23 cellular contexts compared by ENCODE assay signal in the genomic region with DNA sequence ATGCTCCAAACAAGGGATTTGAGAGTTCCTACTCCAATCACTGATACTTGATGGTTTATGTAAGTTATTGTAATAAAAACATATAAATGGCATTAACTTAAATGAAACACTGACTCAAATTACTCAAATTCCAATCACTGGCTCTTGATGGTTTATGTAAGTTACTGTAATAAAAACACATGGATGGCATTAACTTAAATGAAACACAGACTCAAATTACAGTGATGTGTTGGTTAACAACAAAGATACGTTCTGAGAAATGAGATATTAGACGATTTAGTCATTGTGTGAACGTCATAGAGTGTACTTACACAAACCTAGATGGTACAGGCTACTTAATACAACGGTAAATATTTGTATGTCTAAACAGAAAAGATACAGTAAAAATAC. TPM values are rescaled to one million over a fixed set of nuclear protein-coding genes. Genes with fewer than 3 reads are reported as not detected.
"Had no signal": no experiment of that assay in that cellular context is flagged by ENCODE, and none has a peak within 500 bp of the region (broad histone marks: within the 10 kb centered on the region; RNA-seq: fewer than 3 reads in every experiment).

No MANE protein-coding gene starts in this region.

- H3K4me3 Mint-ChIP-seq: naive B cell, nephron had no signal

- H2AFZ ChIP-seq: hepatocyte had no signal

- H3K27ac Mint-ChIP-seq: naive B cell, nephron, progenitor cell of endocrine pancreas had no signal

- H3K4me3 ChIP-seq: coronary artery, hepatocyte, lung, pancreas, stomach, thoracic aorta, transverse colon had no signal

- FAIRE-seq: endometrium, pancreas, small intestine had no signal

- ATAC-seq: left colon, left ventricle myocardium superior, pancreas, right cardiac atrium had no signal

- H3K27me3 Mint-ChIP-seq: progenitor cell of endocrine pancreas had no signal

- H3K36me3 Mint-ChIP-seq: naive B cell had no signal

- DNase-seq: effector memory CD4-positive, alpha-beta T cell; foreskin melanocyte; head of caudate nucleus; left colon; left ventricle myocardium superior; naive B cell; occipital lobe; pancreas; right cardiac atrium; small intestine; stimulated activated CD4-positive, alpha-beta T cell treated with anti-CD3 and anti-CD28 coated beads, Interleukin-12 subunit alpha, Interleukin-12 subunit beta, amount 100 ng/mL, for 4 hours; stimulated activated naive CD4-positive, alpha-beta T cell; stomach; substantia nigra; transverse colon had no signal

- H3K27ac ChIP-seq: coronary artery, hepatocyte, pancreas, stomach, thoracic aorta, transverse colon had no signal

- H3K4me2 ChIP-seq: hepatocyte had no signal

- H3K9me3 ChIP-seq: pancreas, transverse colon had no signal

- H3K36me3 ChIP-seq: pancreas, stomach, thoracic aorta, transverse colon had no signal

- H3K4me1 Mint-ChIP-seq: naive B cell, nephron had no signal

- H3K79me2 ChIP-seq: hepatocyte had no signal

- H3K27me3 ChIP-seq: hepatocyte, pancreas, transverse colon had no signal

- H3K4me1 ChIP-seq: pancreas, stomach, transverse colon had no signal

RNA-seq across cellular contexts. Expression of a gene that starts 6.6 kb away (rescaled TPM):
- total RNA-seq: esophagus mucosa, left ventricle myocardium superior, pancreas, progenitor cell of endocrine pancreas, thoracic aorta had no signal
- polyA plus RNA-seq: pancreas had no signal
